8 cellular contexts compared by ENCODE assay signal in genomic region chr10:128393546-128393945, GRCh38.
"Had no signal": no experiment of that assay in that cellular context is flagged by ENCODE, and none has a peak within 500 bp of the region (broad histone marks: within the 10 kb centered on the region; RNA-seq: fewer than 3 reads in every experiment).

No MANE protein-coding gene starts in this region.

- H3K27ac ChIP-seq: GM23248 had no signal

- H3K4me3 ChIP-seq: GM23248, GM23338, HAP-1 had no signal

- H3K4me1 ChIP-seq: HAP-1 had no signal

- H3K9me3 ChIP-seq: HAP-1 had no signal

- H2AFZ ChIP-seq: GM23248, GM23338 had no signal

- H3K9me3 Mint-ChIP-seq: GM23338, H9 had no signal

- H3K4me2 ChIP-seq: GM23338 had no signal

- H3K27ac Mint-ChIP-seq: GM23338, H9, HFFc6 had no signal

- H3K9ac ChIP-seq: GM23248 had no signal

- H3K4me3 Mint-ChIP-seq: GM23338, H9, HFFc6 had no signal

- DNase-seq: GM23248, GOT3, H7, H9, HCEC 1CT, HFFc6 had no signal

- H3K36me3 ChIP-seq: HAP-1 had no signal
